Comparison of ENCODE assay signal across 7 cellular contexts in the genomic region with DNA sequence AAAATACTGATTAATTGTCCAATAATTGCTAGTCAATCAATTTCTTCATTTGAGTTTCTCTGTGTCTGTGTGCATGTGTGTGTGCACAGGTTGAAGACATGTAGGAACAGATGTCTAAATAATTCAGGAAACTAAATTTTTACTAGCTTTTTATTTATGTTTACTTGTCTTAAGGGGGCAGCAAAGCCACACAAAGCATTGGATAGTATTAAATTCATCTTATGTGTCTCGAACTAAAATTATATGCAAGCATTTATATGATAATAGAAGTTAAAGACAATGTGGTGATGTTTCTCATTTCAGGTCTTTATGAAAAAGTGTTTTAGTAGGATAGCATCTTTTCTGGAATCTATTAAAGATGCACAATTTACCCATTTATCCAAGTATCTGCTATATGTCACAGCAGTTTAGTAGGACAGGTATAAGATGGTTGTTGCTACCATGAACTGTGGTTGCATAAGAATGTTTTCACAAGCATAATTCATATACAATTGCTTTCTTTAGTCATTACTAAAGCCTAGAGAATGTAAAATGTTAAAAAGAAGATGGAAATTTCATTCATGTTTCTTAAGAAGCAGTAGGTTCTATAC.
A peak's percentile ranks its signal among the peaks of the same experiment; 100 is the strongest.
DNase-seq lines count a peak whose midpoint lies in the region; ATAC-seq and TF ChIP-seq lines count a peak whose summit lies in the region.

No MANE protein-coding gene starts in this region.

- DNase-seq in GM13977 (ENCODE audit: low spot score) (no peak), NCI-H446 treated with DMSO at 0.1 percent for 48 hours (lab: John Stamatoyannopoulos, UW) (peak; percentile 46), chondrocyte (ENCODE audit: low spot score) (no peak), neural crest cell (ENCODE audit: low read depth, low spot score) (no peak), natural killer cell (no peak)
- no peak for DNase-seq in activated T-helper 1 cell treated with anti-CD3 and anti-CD28 coated beads, Interleukin-12 subunit alpha, Interleukin-12 subunit beta, Interleukin-2, Interleukin-4 antibody, amounts not matched to agents 30 ng/mL and 10 ng/mL and 1 ng/mL, durations not matched to agents 14 hours and 24 hours and 36 hours (ENCODE audit: low spot score)

- H3K27me3 Mint-ChIP-seq in chondrocyte (ENCODE audit: low read depth) (no peaks in the 10 kb centered on the region), neural crest cell (ENCODE audit: low read depth) (no peaks in the 10 kb centered on the region), natural killer cell (ENCODE audit: low read depth in 2 of 2) (no peaks in the 10 kb centered on the region)
- H3K27me3 Mint-ChIP-seq in activated T-helper 1 cell treated with anti-CD3 and anti-CD28 coated beads, Interleukin-12 subunit alpha, Interleukin-12 subunit beta, Interleukin-2, Interleukin-4 antibody, amounts not matched to agents 30 ng/mL and 10 ng/mL and 1 ng/mL, durations not matched to agents 14 hours and 24 hours and 36 hours (ENCODE audit: insufficient read depth): no peaks in the 10 kb centered on the region

- peak; percentile 28 for TF ChIP-seq CTCF in GM13977 (IDR thresholded peaks at IDR 0.05; ENCODE audit: extremely low read depth, insufficient read depth, missing control alignments)
- TF ChIP-seq CTCF in chondrocyte (IDR thresholded peaks at IDR 0.05): peak; percentile 83
- peak; percentile 65 for TF ChIP-seq CTCF in neural crest cell (conservative IDR thresholded peaks at IDR 0.05)
- no peak for TF ChIP-seq CTCF in natural killer cell (IDR thresholded peaks at IDR 0.05)

- H3K27ac Mint-ChIP-seq in chondrocyte (ENCODE audit: unreplicated experiment) (no peak overlapping the region), neural crest cell (ENCODE audit: unreplicated experiment) (no peak overlapping the region), natural killer cell (no peak overlapping the region)
- no peak overlapping the region for H3K27ac Mint-ChIP-seq in activated T-helper 1 cell treated with anti-CD3 and anti-CD28 coated beads, Interleukin-12 subunit alpha, Interleukin-12 subunit beta, Interleukin-2, Interleukin-4 antibody, amounts not matched to agents 30 ng/mL and 10 ng/mL and 1 ng/mL, durations not matched to agents 14 hours and 24 hours and 36 hours

- intact Hi-C loops in activated T-helper 1 cell treated with anti-CD3 and anti-CD28 coated beads, Interleukin-12 subunit alpha, Interleukin-12 subunit beta, Interleukin-2, Interleukin-4 antibody, amounts not matched to agents 30 ng/mL and 10 ng/mL and 1 ng/mL, durations not matched to agents 14 hours and 24 hours and 36 hours (cut with micrococcal nuclease): no loop called here
- intact Hi-C loops in natural killer cell (cut with micrococcal nuclease): no loop called here

- in situ Hi-C loops in GM13977 (cut with MboI; ENCODE audit: low pct_unique_long_range_greater_than_20kb, low sequenced_read_pairs, unreplicated experiment): no loop called here

- no peak for ATAC-seq in natural killer cell
- ATAC-seq in GM18873 (IDR thresholded peaks at IDR 0.05; ENCODE audit: low FRiP score, unreplicated experiment): no peak

- H3K9me3 Mint-ChIP-seq in chondrocyte (ENCODE audit: low read depth) (no peaks in the 10 kb centered on the region), neural crest cell (peaks cover 8% of the 10 kb centered on the region), natural killer cell (peaks cover 7 to 11% of the 10 kb centered on the region in 2 donors)
- H3K9me3 Mint-ChIP-seq in activated T-helper 1 cell treated with anti-CD3 and anti-CD28 coated beads, Interleukin-12 subunit alpha, Interleukin-12 subunit beta, Interleukin-2, Interleukin-4 antibody, amounts not matched to agents 30 ng/mL and 10 ng/mL and 1 ng/mL, durations not matched to agents 14 hours and 24 hours and 36 hours: peaks cover 3% of the 10 kb centered on the region

- H3K4me3 Mint-ChIP-seq in chondrocyte (ENCODE audit: unreplicated experiment) (no peak overlapping the region), neural crest cell (no peak overlapping the region), natural killer cell (no peak overlapping the region)
- H3K4me3 Mint-ChIP-seq in activated T-helper 1 cell treated with anti-CD3 and anti-CD28 coated beads, Interleukin-12 subunit alpha, Interleukin-12 subunit beta, Interleukin-2, Interleukin-4 antibody, amounts not matched to agents 30 ng/mL and 10 ng/mL and 1 ng/mL, durations not matched to agents 14 hours and 24 hours and 36 hours: no peak overlapping the region

- H3K4me1 Mint-ChIP-seq in chondrocyte (ENCODE audit: low read depth) (peaks cover 17% of the 10 kb centered on the region), neural crest cell (peaks cover 14% of the 10 kb centered on the region), natural killer cell (no peaks in the 10 kb centered on the region)
- H3K4me1 Mint-ChIP-seq in activated T-helper 1 cell treated with anti-CD3 and anti-CD28 coated beads, Interleukin-12 subunit alpha, Interleukin-12 subunit beta, Interleukin-2, Interleukin-4 antibody, amounts not matched to agents 30 ng/mL and 10 ng/mL and 1 ng/mL, durations not matched to agents 14 hours and 24 hours and 36 hours (ENCODE audit: low read depth): no peaks in the 10 kb centered on the region

- H3K36me3 Mint-ChIP-seq in chondrocyte (ENCODE audit: low read depth): no peaks in the 10 kb centered on the region
- peaks cover 3% of the 10 kb centered on the region for H3K36me3 Mint-ChIP-seq in neural crest cell (ENCODE audit: low read depth)
- no peaks in the 10 kb centered on the region for H3K36me3 Mint-ChIP-seq in activated T-helper 1 cell treated with anti-CD3 and anti-CD28 coated beads, Interleukin-12 subunit alpha, Interleukin-12 subunit beta, Interleukin-2, Interleukin-4 antibody, amounts not matched to agents 30 ng/mL and 10 ng/mL and 1 ng/mL, durations not matched to agents 14 hours and 24 hours and 36 hours (ENCODE audit: low read depth)
- no peaks in the 10 kb centered on the region for H3K36me3 Mint-ChIP-seq in natural killer cell
